Comparison of ENCODE assay signal across 11 cellular contexts in genomic region chr1:152049291-152050073, GRCh38. TPM values are rescaled to one million over a fixed set of nuclear protein-coding genes. Genes with fewer than 3 reads are reported as not detected.
A peak's percentile ranks its signal among the peaks of the same experiment; 100 is the strongest.
DNase-seq lines count a peak whose midpoint lies in the region; ATAC-seq, FAIRE-seq and TF ChIP-seq lines count a peak whose summit lies in the region.
"Had no signal": no experiment of that assay in that cellular context is flagged by ENCODE, and none has a peak within 500 bp of the region (broad histone marks: within the 10 kb centered on the region; RNA-seq: fewer than 3 reads in every experiment).

No MANE protein-coding gene starts in this region.

- intact Hi-C loops in Calu3 (cut with micrococcal nuclease; ENCODE audit: unreplicated experiment) (loop anchor here (2.0 to 10.0 kb wide), 2 partner anchors 15 to 295 kb away; no protein-coding TSS in a partner anchor), K562 (cut with micrococcal nuclease) (loop anchor here (5.0 to 10.0 kb wide), 2 partner anchors 93 to 295 kb away; no protein-coding TSS in a partner anchor), tibial artery (cut with DNase I; ENCODE audit: low total_unique reads) (loop anchor here (5.0 kb wide), 2 partner anchors 133 to 413 kb away; no protein-coding TSS in a partner anchor)

- H3K4me1 ChIP-seq in K562 (replicated peaks in 1 of 2; ENCODE audit: control insufficient read depth in 2 of 2, insufficient read depth in 2 of 2, low read length in 2 of 2) (peaks cover 14 to 19% of the 10 kb centered on the region in 2 experiments), tibial artery (peaks cover 0 to 25% (median 18%) of the 10 kb centered on the region in 4 donors), neural progenitor cell (peaks cover 5% of the 10 kb centered on the region)

- no peak overlapping the region for H3K4me3 ChIP-seq in K562
- H3K4me3 ChIP-seq in tibial artery: no peak overlapping the region
- no peak overlapping the region for H3K4me3 ChIP-seq in neural progenitor cell

- WGBS in K562 (ENCODE audit: insufficient coverage, low coverage, missing lambda C conversion rate): 75% methylated on average over 8 of the region's 8 CpGs

- H3K27ac Mint-ChIP-seq in Calu3 (ENCODE audit: unreplicated experiment) (peak overlapping the region; percentile 84), neural progenitor cell (no peak overlapping the region)
- peak overlapping the region; percentile 78 to 80 for H3K27ac Mint-ChIP-seq in natural killer cell treated with Interleukin-12 subunit alpha and Interleukin-12 subunit beta and Interleukin-15 and Interleukin-18, amount 100 ng/mL, for 72 hours

- H3K36me3 Mint-ChIP-seq in Calu3 (ENCODE audit: insufficient read depth, unreplicated experiment): peaks cover 16% of the 10 kb centered on the region
- no peaks in the 10 kb centered on the region for H3K36me3 Mint-ChIP-seq in natural killer cell treated with Interleukin-12 subunit alpha and Interleukin-12 subunit beta and Interleukin-15 and Interleukin-18, amount 100 ng/mL, for 72 hours
- H3K36me3 Mint-ChIP-seq in neural progenitor cell: no peaks in the 10 kb centered on the region
- H3K36me3 Mint-ChIP-seq: brain had no signal

- no peak for ATAC-seq in K562
- ATAC-seq in natural killer cell treated with Interleukin-12 subunit alpha and Interleukin-12 subunit beta and Interleukin-15 and Interleukin-18, amount 100 ng/mL, for 72 hours: no peak
- ATAC-seq: sciatic nerve had no signal

- H3K9me3 Mint-ChIP-seq in Calu3 (ENCODE audit: low read depth, unreplicated experiment): peaks cover 3% of the 10 kb centered on the region
- no peaks in the 10 kb centered on the region for H3K9me3 Mint-ChIP-seq in natural killer cell treated with Interleukin-12 subunit alpha and Interleukin-12 subunit beta and Interleukin-15 and Interleukin-18, amount 100 ng/mL, for 72 hours
- no peaks in the 10 kb centered on the region for H3K9me3 Mint-ChIP-seq in neural progenitor cell
- H3K9me3 Mint-ChIP-seq: brain had no signal

- H3K9me3 ChIP-seq in K562 (replicated peaks; ENCODE audit: control insufficient read depth, insufficient read depth, low read depth, low read length) (no peaks in the 10 kb centered on the region), tibial artery (no peaks in the 10 kb centered on the region), neural progenitor cell (ENCODE audit: low read depth) (no peaks in the 10 kb centered on the region)

- in situ Hi-C loops in K562 (cut with MboI): loop anchor here (5.0 kb wide), 2 partner anchors 133 to 393 kb away; no protein-coding TSS in a partner anchor

- BruUV-seq in Calu3 (replicated peaks; lab: Mats Ljungman, UMichigan): no TSS peak
- BruUV-seq in K562 (replicated peaks; lab: Mats Ljungman, UMichigan): no TSS peak

- H3K79me2 ChIP-seq in K562 (ENCODE audit: control insufficient read depth, insufficient read depth, low read length): no peaks in the 10 kb centered on the region
- no peaks in the 10 kb centered on the region for H3K79me2 ChIP-seq in neural progenitor cell (ENCODE audit: low read depth)

- H3F3A ChIP-seq in neural progenitor cell (ENCODE audit: low read depth): peaks cover 7% of the 10 kb centered on the region

- POLR2A ChIA-PET in K562 (lab: Yijun Ruan, JAX): interaction anchor here (5.6 kb wide), 1 partner anchor 14 kb away, joined by 37 read pairs; the partner anchor contains the start of gene S100A11

- TF ChIP-seq CTCF in Calu3 (IDR thresholded peaks at IDR 0.05; ENCODE audit: unreplicated experiment) (no peak), K562 (IDR thresholded peaks at IDR 0.05 in 2 of 3, conservative IDR thresholded peaks at IDR 0.05 in 1 of 3; ENCODE audit: insufficient read depth in 2 of 3, low read depth in 1 of 3, low read length in 3 of 3) (no peak), tibial artery (IDR thresholded peaks at IDR 0.05) (no peak), neural progenitor cell (IDR thresholded peaks at IDR 0.05) (no peak)

- H3K4me3 Mint-ChIP-seq in Calu3 (ENCODE audit: low read depth, unreplicated experiment) (peak overlapping the region; percentile 48), neural progenitor cell (no peak overlapping the region)
- H3K4me3 Mint-ChIP-seq in natural killer cell treated with Interleukin-12 subunit alpha and Interleukin-12 subunit beta and Interleukin-15 and Interleukin-18, amount 100 ng/mL, for 72 hours: peak overlapping the region; percentile 66

- FAIRE-seq in K562 (lab: Jason Lieb, UNC): no peak

- 0 out of 2 replicates have a peak, but pooled peaks cover 3% of the 10 kb centered on the region for H4K20me1 ChIP-seq in K562 (replicated peaks; ENCODE audit: control insufficient read depth, insufficient read depth, low read length)
- no peaks in the 10 kb centered on the region for H4K20me1 ChIP-seq in neural progenitor cell (ENCODE audit: low read depth)

- TF ChIP-seq RAD21 in K562 (CRISPR knock-in tag; conservative IDR thresholded peaks at IDR 0.05 in 1 of 2, IDR thresholded peaks at IDR 0.05 in 1 of 2): no peak

- H3K27me3 ChIP-seq in K562 (ENCODE audit: control insufficient read depth in 2 of 2, insufficient read depth in 2 of 2, low read length in 2 of 2): peaks cover 2 to 10% of the 10 kb centered on the region in 2 experiments; a peak in 2 of 5 replicates
- peaks cover 0 to 3% of the 10 kb centered on the region in 2 donors for H3K27me3 ChIP-seq in tibial artery
- peaks cover 12% of the 10 kb centered on the region for H3K27me3 ChIP-seq in neural progenitor cell

- CTCF ChIA-PET in Calu3 (lab: Charles Lee) (interaction anchor here (0.7 to 4.1 kb wide), 6 partner anchors 10 to 409 kb away, joined by 3 to 59 read pairs (median 6); partner anchors contain the start of gene S100A11), K562 (lab: Yijun Ruan, JAX; ENCODE audit: low intra/inter-chr PET ratio) (no interaction called here)

- H2AFZ ChIP-seq in K562 (ENCODE audit: low read depth, low read length) (no peak overlapping the region), neural progenitor cell (replicated peaks) (no peak overlapping the region)

- H3K4me2 ChIP-seq in K562 (ENCODE audit: insufficient read depth, low read length) (no peak overlapping the region), neural progenitor cell (no peak overlapping the region)

- H3K9ac ChIP-seq in K562 (ENCODE audit: insufficient read depth in 1 of 2, low read depth in 2 of 2, low read length in 2 of 2) (no peak overlapping the region), neural progenitor cell (no peak overlapping the region)

- H3K27ac ChIP-seq in K562 (ENCODE audit: extremely low read depth, low read depth, low read length) (no peak overlapping the region), tibial artery (no peak overlapping the region), neural progenitor cell (no peak overlapping the region)

- no peak for TF ChIP-seq POLR2A in K562 (conservative IDR thresholded peaks at IDR 0.05)

- no peaks in the 10 kb centered on the region for H3K36me3 ChIP-seq in K562 (ENCODE audit: control insufficient read depth, insufficient read depth, low read length)
- H3K36me3 ChIP-seq in tibial artery: no peaks in the 10 kb centered on the region
- no peaks in the 10 kb centered on the region for H3K36me3 ChIP-seq in neural progenitor cell

- H3K27me3 Mint-ChIP-seq in Calu3 (ENCODE audit: unreplicated experiment) (peaks cover 20% of the 10 kb centered on the region), neural progenitor cell (ENCODE audit: insufficient read depth, low read depth) (peaks cover 15% of the 10 kb centered on the region)
- H3K27me3 Mint-ChIP-seq in natural killer cell treated with Interleukin-12 subunit alpha and Interleukin-12 subunit beta and Interleukin-15 and Interleukin-18, amount 100 ng/mL, for 72 hours: peaks cover 8 to 10% of the 10 kb centered on the region in 2 donors

- no peak for TF ChIP-seq EP300 in K562 (IDR thresholded peaks at IDR 0.05; ENCODE audit: low read length)

- DNase-seq in Calu3 (no peak), NCI-H226 (peak; percentile 62), K562 (ENCODE audit: extremely low read depth in 1 of 4, low spot score in 3 of 4) (no peak), tibial artery (no peak), SK-N-DZ (ENCODE audit: low spot score) (no peak), neural progenitor cell (ENCODE audit: low spot score) (no peak), kidney tubule cell (ENCODE audit: low spot score) (no peak)
- DNase-seq in natural killer cell treated with Interleukin-12 subunit alpha and Interleukin-12 subunit beta and Interleukin-15 and Interleukin-18, amount 100 ng/mL, for 72 hours (ENCODE audit: low spot score): no peak
- DNase-seq: glutamatergic neuron had no signal

- H3K4me1 Mint-ChIP-seq in Calu3 (ENCODE audit: low read depth, unreplicated experiment) (peaks cover 41% of the 10 kb centered on the region), neural progenitor cell (peaks cover 17% of the 10 kb centered on the region)
- H3K4me1 Mint-ChIP-seq in natural killer cell treated with Interleukin-12 subunit alpha and Interleukin-12 subunit beta and Interleukin-15 and Interleukin-18, amount 100 ng/mL, for 72 hours (ENCODE audit: low read depth in 2 of 2): peaks cover 25 to 33% of the 10 kb centered on the region in 2 donors

- H3K9me1 ChIP-seq in K562 (ENCODE audit: control insufficient read depth, insufficient read depth, low read length): no peaks in the 10 kb centered on the region

RNA-seq across cellular contexts. Expression of gene S100A11, which starts 12.7 kb away (rescaled TPM):
- 1,217 and 1,326 TPM in 2 replicates for total RNA-seq in Calu3 (2022)
- 8.2 and 16.0 TPM in 2 replicates for total RNA-seq in K562 (2011; cell fraction: chromatin; rRNA removed; ENCODE audit: low replicate concordance)
- 24.5 and 29.5 TPM in 2 replicates for total RNA-seq in K562 (2011; cell fraction: nucleolus; rRNA removed)
- total RNA-seq in K562 (2011; cell fraction: nucleoplasm; rRNA removed): 28.2 and 33.8 TPM in 2 replicates
- total RNA-seq in K562 (2014; rRNA removed): 131 and 186 TPM in 2 replicates
- total RNA-seq in K562 (2014; rRNA removed; fragmentation: Illumina TruSeq; extraction: Trizol): 145 and 169 TPM in 2 replicates
- 239 and 240 TPM in 2 replicates for total RNA-seq in K562 (2015; rRNA removed; fragmentation: Illumina TruSeq; extraction: Trizol)
- 159 and 182 TPM in 2 replicates for total RNA-seq in K562 (2021)
- 166 and 235 TPM in 2 replicates for polyA plus RNA-seq in K562 (2011; rRNA removed)
- polyA plus RNA-seq in K562 (2011; cell fraction: cytosol; rRNA removed): 256 and 294 TPM in 2 replicates
- polyA plus RNA-seq in K562 (2011; cell fraction: nucleus; rRNA removed): 41.5 and 53.2 TPM in 2 replicates
- polyA plus RNA-seq in K562 (2012): 402 and 871 TPM in 2 replicates
- 442 and 587 TPM in 2 replicates for polyA plus RNA-seq in K562 (2014; fragmentation: Illumina TruSeq; extraction: Trizol)
- polyA plus RNA-seq in K562 (2014; fragmentation: Nextera tagmentation; extraction: Ambion mirVana): 100 to 1,000 TPM; 790 to 808 TPM
- polyA plus RNA-seq in K562 (2014; rRNA removed): 180 and 278 TPM in 2 replicates
- 99.7 and 166 TPM in 2 replicates for polyA minus RNA-seq in K562 (2011; rRNA and poly(A)+ RNA removed)
- 79.1 and 110 TPM in 2 replicates for polyA minus RNA-seq in K562 (2011; cell fraction: cytosol; rRNA and poly(A)+ RNA removed)
- 24.4 and 26.1 TPM in 2 replicates for polyA minus RNA-seq in K562 (2011; cell fraction: nucleus; rRNA and poly(A)+ RNA removed)
- 100 to 1,000 TPM; 113 to 239 TPM for total RNA-seq in natural killer cell treated with Interleukin-12 subunit alpha and Interleukin-12 subunit beta and Interleukin-15 and Interleukin-18, amount 100 ng/mL, for 72 hours
- 34.7 and 36.6 TPM in 2 replicates for polyA plus RNA-seq in SK-N-DZ (2014; cell fraction: cytosol; rRNA removed)
- 2.8 and 5.4 TPM in 2 replicates for polyA plus RNA-seq in SK-N-DZ (2014; cell fraction: nucleus; rRNA removed)
- 4.4 and 5.4 TPM in 2 replicates for total RNA-seq in neural progenitor cell (ENCODE audit: low replicate concordance)

RNA-seq across cellular contexts. Expression of gene TCHHL1, which starts 39.4 kb away (rescaled TPM):
- total RNA-seq in Calu3 (2022) (not detected in 2 replicates), K562 (2014; rRNA removed) (not detected in 2 replicates), K562 (2014; rRNA removed; fragmentation: Illumina TruSeq; extraction: Trizol) (not detected in 2 replicates), K562 (2015; rRNA removed; fragmentation: Illumina TruSeq; extraction: Trizol) (not detected in 2 replicates), K562 (2021) (not detected in 2 replicates), neural progenitor cell (ENCODE audit: low replicate concordance) (not detected in 2 replicates)
- total RNA-seq in K562 (2011; cell fraction: chromatin; rRNA removed; ENCODE audit: low replicate concordance): not detected in 2 replicates
- total RNA-seq in K562 (2011; cell fraction: nucleolus; rRNA removed): not detected in 2 replicates
- not detected in 2 replicates for total RNA-seq in K562 (2011; cell fraction: nucleoplasm; rRNA removed)
- polyA plus RNA-seq in K562 (2011; rRNA removed) (not detected in 2 replicates), K562 (2014; fragmentation: Illumina TruSeq; extraction: Trizol) (not detected in 2 replicates), K562 (2014; fragmentation: Nextera tagmentation; extraction: Ambion mirVana) (not detected), K562 (2014; rRNA removed) (not detected in 2 replicates)
- polyA plus RNA-seq in K562 (2011; cell fraction: cytosol; rRNA removed): not detected in 2 replicates
- polyA plus RNA-seq in K562 (2011; cell fraction: nucleus; rRNA removed): not detected in 2 replicates
- polyA plus RNA-seq in K562 (2012): not detected in 2 replicates
- polyA minus RNA-seq in K562 (2011; rRNA and poly(A)+ RNA removed): not detected in 2 replicates
- polyA minus RNA-seq in K562 (2011; cell fraction: cytosol; rRNA and poly(A)+ RNA removed): not detected in 2 replicates
- not detected in 2 replicates for polyA minus RNA-seq in K562 (2011; cell fraction: nucleus; rRNA and poly(A)+ RNA removed)
- total RNA-seq in natural killer cell treated with Interleukin-12 subunit alpha and Interleukin-12 subunit beta and Interleukin-15 and Interleukin-18, amount 100 ng/mL, for 72 hours: not detected
- polyA plus RNA-seq in SK-N-DZ (2014; cell fraction: cytosol; rRNA removed): not detected in 2 replicates
- not detected in 2 replicates for polyA plus RNA-seq in SK-N-DZ (2014; cell fraction: nucleus; rRNA removed)
- total RNA-seq: sciatic nerve had no signal

RNA-seq across cellular contexts. Expression of gene S100A10, which starts 55.8 kb away (rescaled TPM):
- total RNA-seq in Calu3 (2022) (882 and 921 TPM in 2 replicates), K562 (2014; rRNA removed) (0.41 TPM in 1 of 2 replicates, not detected in the other), K562 (2014; rRNA removed; fragmentation: Illumina TruSeq; extraction: Trizol) (0.35 and 0.44 TPM in 2 replicates), K562 (2015; rRNA removed; fragmentation: Illumina TruSeq; extraction: Trizol) (not detected in 2 replicates), K562 (2021) (1.6 and 3.2 TPM in 2 replicates), neural progenitor cell (ENCODE audit: low replicate concordance) (0.54 and 1.1 TPM in 2 replicates)
- total RNA-seq in K562 (2011; cell fraction: chromatin; rRNA removed; ENCODE audit: low replicate concordance): not detected in 2 replicates
- total RNA-seq in K562 (2011; cell fraction: nucleolus; rRNA removed): not detected in 2 replicates
- total RNA-seq in K562 (2011; cell fraction: nucleoplasm; rRNA removed): not detected in 2 replicates
- polyA plus RNA-seq in K562 (2011; rRNA removed) (0.61 and 0.73 TPM in 2 replicates), K562 (2014; fragmentation: Illumina TruSeq; extraction: Trizol) (0.28 and 0.56 TPM in 2 replicates), K562 (2014; fragmentation: Nextera tagmentation; extraction: Ambion mirVana) (under 1 TPM in 1 of 2 experiments, not detected in 1; 0.32 TPM), K562 (2014; rRNA removed) (not detected in 2 replicates)
- polyA plus RNA-seq in K562 (2011; cell fraction: cytosol; rRNA removed): 0.16 and 0.52 TPM in 2 replicates
- 0.29 TPM in 1 of 2 replicates, not detected in the other for polyA plus RNA-seq in K562 (2011; cell fraction: nucleus; rRNA removed)
- polyA plus RNA-seq in K562 (2012): 1.0 and 1.8 TPM in 2 replicates
- polyA minus RNA-seq in K562 (2011; rRNA and poly(A)+ RNA removed): 0.93 TPM in 1 of 2 replicates, not detected in the other
- 1.6 and 5.2 TPM in 2 replicates for polyA minus RNA-seq in K562 (2011; cell fraction: cytosol; rRNA and poly(A)+ RNA removed)
- 0.67 TPM in 1 of 2 replicates, not detected in the other for polyA minus RNA-seq in K562 (2011; cell fraction: nucleus; rRNA and poly(A)+ RNA removed)
- 100 to 1,000 TPM; 152 to 263 TPM for total RNA-seq in natural killer cell treated with Interleukin-12 subunit alpha and Interleukin-12 subunit beta and Interleukin-15 and Interleukin-18, amount 100 ng/mL, for 72 hours
- not detected in 2 replicates for polyA plus RNA-seq in SK-N-DZ (2014; cell fraction: cytosol; rRNA removed)
- polyA plus RNA-seq in SK-N-DZ (2014; cell fraction: nucleus; rRNA removed): not detected in 2 replicates

Comparison
In these comparisons a context has a peak if more than half of its experiments do, and no peak if none do; other contexts are left out.
1. RNA of gene S100A10, which starts 55.8 kb away (total RNA-seq): 882 to 921 TPM in Calu3 and 152 to 263 TPM in natural killer cell treated with Interleukin-12 subunit alpha and Interleukin-12 subunit beta and Interleukin-15 and Interleukin-18, amount 100 ng/mL, for 72 hours; 0.54 to 1.1 TPM in neural progenitor cell and 0.35 to 3.2 TPM in K562; every median in the first group is over 10 times any median in the second.